Comparison of ENCODE assay signal across 15 cellular contexts in the genomic region with DNA sequence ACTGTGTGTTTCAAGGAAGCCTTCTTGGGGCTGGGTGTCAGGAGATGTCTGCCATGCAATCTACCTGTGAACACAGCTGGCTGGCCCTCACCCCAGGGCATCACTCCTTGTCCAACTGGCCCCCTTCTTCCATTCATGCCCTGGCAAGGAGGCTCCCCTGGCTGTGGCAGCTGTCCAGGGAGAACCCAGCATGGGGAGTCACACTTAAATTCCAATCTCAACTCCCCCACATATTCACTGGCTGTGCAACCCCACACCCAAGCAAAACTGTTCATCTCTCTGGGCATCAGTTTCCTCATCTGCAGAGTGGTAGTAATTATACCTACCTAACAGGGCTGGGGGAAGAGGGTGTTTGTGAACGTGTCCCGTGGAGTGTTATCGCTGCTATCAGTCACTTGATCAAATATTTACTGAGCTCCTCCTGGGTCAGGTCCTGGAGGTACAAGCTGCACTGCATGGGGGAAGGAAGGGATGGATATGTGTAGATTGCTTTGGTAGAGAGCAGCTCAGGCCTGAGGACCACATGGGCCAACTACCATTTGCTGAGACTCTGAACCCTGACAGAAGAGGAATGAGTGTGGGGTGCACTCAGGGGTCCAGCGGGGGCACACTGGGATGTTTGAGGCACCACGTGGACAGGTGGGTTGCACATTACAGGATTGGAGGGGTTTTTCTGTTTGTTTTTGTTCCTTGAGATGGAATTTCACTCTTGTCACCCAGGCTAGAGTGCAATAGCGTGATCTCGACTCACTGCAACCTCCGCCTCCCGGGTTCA. TPM values are rescaled to one million over a fixed set of nuclear protein-coding genes. Genes with fewer than 3 reads are reported as not detected.
DNase-seq lines count a peak whose midpoint lies in the region; ATAC-seq, FAIRE-seq and TF ChIP-seq lines count a peak whose summit lies in the region.
"Had no signal": no experiment of that assay in that cellular context is flagged by ENCODE, and none has a peak within 500 bp of the region (broad histone marks: within the 10 kb centered on the region; RNA-seq: fewer than 3 reads in every experiment).

No MANE protein-coding gene starts in this region.

- TF ChIP-seq POLR2A in K562 (conservative IDR thresholded peaks at IDR 0.05): no peak

- peaks cover 0 to 14% of the 10 kb centered on the region in 2 experiments; a peak in 1 of 5 replicates for H3K4me1 ChIP-seq in K562 (replicated peaks in 1 of 2; ENCODE audit: control insufficient read depth in 2 of 2, insufficient read depth in 2 of 2, low read length in 2 of 2)
- H3K4me1 ChIP-seq in smooth muscle cell (ENCODE audit: low read depth): peaks cover 8% of the 10 kb centered on the region

- no peak overlapping the region for H3K27ac ChIP-seq in K562 (ENCODE audit: extremely low read depth, low read depth, low read length)
- no peak overlapping the region for H3K27ac ChIP-seq in smooth muscle cell (ENCODE audit: low read depth)
- H3K27ac ChIP-seq: KMS-11, skin epidermis had no signal

- H3K4me2 ChIP-seq in K562 (ENCODE audit: insufficient read depth, low read length) (no peak overlapping the region), smooth muscle cell (no peak overlapping the region)
- H3K4me2 ChIP-seq: KMS-11 had no signal

- CTCF ChIA-PET in K562 (lab: Yijun Ruan, JAX; ENCODE audit: low intra/inter-chr PET ratio): no interaction called here

- no peak overlapping the region for H3K4me3 ChIP-seq in K562
- no peak overlapping the region for H3K4me3 ChIP-seq in smooth muscle cell
- H3K4me3 ChIP-seq: skin epidermis had no signal

- intact Hi-C loops in K562 (cut with micrococcal nuclease) (no loop called here), natural killer cell (cut with micrococcal nuclease) (no loop called here)

- POLR2A ChIA-PET in K562 (lab: Yijun Ruan, JAX): interaction anchor here (1.1 to 1.7 kb wide), 2 partner anchors 12 to 14 kb away, joined by 4 to 6 read pairs; no protein-coding TSS in a partner anchor

- ATAC-seq in K562 (no peak), natural killer cell (no peak), GM19328 (IDR thresholded peaks at IDR 0.05; ENCODE audit: unreplicated experiment) (no peak), HG03571 (IDR thresholded peaks at IDR 0.05; ENCODE audit: unreplicated experiment) (no peak)

- TF ChIP-seq CTCF in K562 (IDR thresholded peaks at IDR 0.05 in 2 of 3, conservative IDR thresholded peaks at IDR 0.05 in 1 of 3; ENCODE audit: insufficient read depth in 2 of 3, low read depth in 1 of 3, low read length in 3 of 3): no peak
- TF ChIP-seq CTCF in natural killer cell (IDR thresholded peaks at IDR 0.05): no peak
- TF ChIP-seq CTCF in smooth muscle cell (IDR thresholded peaks at IDR 0.05; ENCODE audit: borderline replicate concordance, insufficient read depth, poor library complexity, severe bottlenecking): no peak

- H3K79me2 ChIP-seq in K562 (ENCODE audit: control insufficient read depth, insufficient read depth, low read length): no peaks in the 10 kb centered on the region
- H3K79me2 ChIP-seq in smooth muscle cell (ENCODE audit: low read depth): no peaks in the 10 kb centered on the region

- H2AFZ ChIP-seq in K562 (ENCODE audit: low read depth, low read length) (no peak overlapping the region), smooth muscle cell (ENCODE audit: low read depth) (no peak overlapping the region)

- H3K27ac Mint-ChIP-seq in natural killer cell: no peak overlapping the region
- H3K27ac Mint-ChIP-seq: activated B cell treated with CpG ODN at 0.5 μM for 24 hours had no signal

- in situ Hi-C loops in K562 (cut with MboI): loop anchor here (5.0 kb wide), 1 partner anchor 1219 kb away; no protein-coding TSS in a partner anchor

- no peaks in the 10 kb centered on the region for H3K36me3 ChIP-seq in K562 (ENCODE audit: control insufficient read depth, insufficient read depth, low read length)
- no peaks in the 10 kb centered on the region for H3K36me3 ChIP-seq in smooth muscle cell (ENCODE audit: low read depth)

- H3F3A ChIP-seq in smooth muscle cell (ENCODE audit: low read depth): no peaks in the 10 kb centered on the region

- peak; percentile 5 for DNase-seq in stimulated activated CD4-positive, alpha-beta T cell treated with anti-CD3 and anti-CD28 coated beads, Interleukin-4, amount 100 ng/mL, for 24 hours
- DNase-seq in stimulated activated CD4-positive, alpha-beta T cell treated with anti-CD3 and anti-CD28 coated beads, Interleukin-1b, Interleukin-23, amount 100 ng/mL, for 48 hours: no peak
- DNase-seq in K562 (ENCODE audit: extremely low read depth in 1 of 4, low spot score in 3 of 4) (no peak), natural killer cell (peak; percentile 3), smooth muscle cell (lab: John Stamatoyannopoulos, UW; ENCODE audit: unreplicated experiment) (no peak)
- no peak for DNase-seq in activated CD4-positive, CD25-positive, alpha-beta regulatory T cell (lab: John Stamatoyannopoulos, UW)
- DNase-seq: activated B cell treated with CpG ODN at 0.5 μM for 24 hours, HCEC 1CT had no signal

- H3K27me3 ChIP-seq in K562 (ENCODE audit: control insufficient read depth in 2 of 2, insufficient read depth in 2 of 2, low read length in 2 of 2) (peaks cover 25 to 61% of the 10 kb centered on the region in 2 experiments), smooth muscle cell (ENCODE audit: low read depth) (peaks cover 73% of the 10 kb centered on the region)

- H3K27me3 Mint-ChIP-seq in natural killer cell (ENCODE audit: low read depth in 2 of 2): peaks cover 0 to 7% of the 10 kb centered on the region in 2 donors

- H4K20me1 ChIP-seq in K562 (replicated peaks; ENCODE audit: control insufficient read depth, insufficient read depth, low read length) (peaks cover 33% of the 10 kb centered on the region), smooth muscle cell (ENCODE audit: low read depth) (no peaks in the 10 kb centered on the region)

- peaks cover 5 to 17% of the 10 kb centered on the region in 2 donors for H3K4me1 Mint-ChIP-seq in natural killer cell

- under 1% methylated on average over 9 of the region's 9 CpGs for WGBS in K562 (ENCODE audit: insufficient coverage, low coverage, missing lambda C conversion rate)
- 90% methylated on average over 9 of the region's 9 CpGs for WGBS in smooth muscle cell (ENCODE audit: low lambda C conversion rate)

- TF ChIP-seq RAD21 in K562 (CRISPR knock-in tag; conservative IDR thresholded peaks at IDR 0.05 in 1 of 2, IDR thresholded peaks at IDR 0.05 in 1 of 2): no peak

- H3K36me3 Mint-ChIP-seq in natural killer cell: no peaks in the 10 kb centered on the region

- H3K4me3 Mint-ChIP-seq in natural killer cell: no peak overlapping the region

- H3K9ac ChIP-seq in K562 (ENCODE audit: insufficient read depth in 1 of 2, low read depth in 2 of 2, low read length in 2 of 2) (no peak overlapping the region), smooth muscle cell (ENCODE audit: low read depth) (no peak overlapping the region)
- H3K9ac ChIP-seq: KMS-11 had no signal

- TF ChIP-seq EP300 in K562 (IDR thresholded peaks at IDR 0.05; ENCODE audit: low read length): no peak

- H3K9me3 ChIP-seq in K562 (replicated peaks; ENCODE audit: control insufficient read depth, insufficient read depth, low read depth, low read length): no peaks in the 10 kb centered on the region
- H3K9me3 ChIP-seq in smooth muscle cell (replicated peaks; ENCODE audit: low read depth): no peaks in the 10 kb centered on the region

- BruUV-seq in K562 (replicated peaks; lab: Mats Ljungman, UMichigan): no TSS peak

- no peaks in the 10 kb centered on the region for H3K9me3 Mint-ChIP-seq in natural killer cell
- H3K9me3 Mint-ChIP-seq: activated B cell treated with CpG ODN at 0.5 μM for 24 hours had no signal

- no peaks in the 10 kb centered on the region for H3K9me1 ChIP-seq in K562 (ENCODE audit: control insufficient read depth, insufficient read depth, low read length)

- no peak for FAIRE-seq in K562 (lab: Jason Lieb, UNC)
- FAIRE-seq: endometrium had no signal

RNA-seq across cellular contexts. Expression of gene GPRIN2, which starts 2.1 kb away (rescaled TPM):
- not detected in 2 replicates for total RNA-seq in K562 (2011; cell fraction: chromatin; rRNA removed; ENCODE audit: low replicate concordance)
- not detected in 2 replicates for total RNA-seq in K562 (2011; cell fraction: nucleolus; rRNA removed)
- not detected in 2 replicates for total RNA-seq in K562 (2011; cell fraction: nucleoplasm; rRNA removed)
- total RNA-seq in K562 (2014; rRNA removed) (not detected in 2 replicates), K562 (2014; rRNA removed; fragmentation: Illumina TruSeq; extraction: Trizol) (not detected in 2 replicates), K562 (2015; rRNA removed; fragmentation: Illumina TruSeq; extraction: Trizol) (not detected in 2 replicates), K562 (2021) (not detected in 2 replicates), natural killer cell (not detected), smooth muscle cell (0.54 TPM in 1 of 2 replicates, not detected in the other)
- polyA plus RNA-seq in K562 (2011; rRNA removed) (not detected in 2 replicates), K562 (2014; fragmentation: Illumina TruSeq; extraction: Trizol) (not detected in 2 replicates), K562 (2014; fragmentation: Nextera tagmentation; extraction: Ambion mirVana) (not detected), K562 (2014; rRNA removed) (not detected in 2 replicates), smooth muscle cell (0.34 and 0.54 TPM in 2 replicates)
- not detected in 2 replicates for polyA plus RNA-seq in K562 (2011; cell fraction: cytosol; rRNA removed)
- not detected in 2 replicates for polyA plus RNA-seq in K562 (2011; cell fraction: nucleus; rRNA removed)
- not detected in 2 replicates for polyA plus RNA-seq in K562 (2012)
- polyA minus RNA-seq in K562 (2011; rRNA and poly(A)+ RNA removed): not detected in 2 replicates
- not detected in 2 replicates for polyA minus RNA-seq in K562 (2011; cell fraction: cytosol; rRNA and poly(A)+ RNA removed)
- polyA minus RNA-seq in K562 (2011; cell fraction: nucleus; rRNA and poly(A)+ RNA removed): not detected in 2 replicates
- total RNA-seq: activated B cell treated with CpG ODN at 0.5 μM for 24 hours, NCI-H460, SK-MEL-5 had no signal

RNA-seq across cellular contexts. Expression of gene SYT15, which starts 20.3 kb away (rescaled TPM):
- 1.5 and 3.2 TPM in 2 replicates for total RNA-seq in K562 (2011; cell fraction: chromatin; rRNA removed; ENCODE audit: low replicate concordance)
- 0.67 and 1.1 TPM in 2 replicates for total RNA-seq in K562 (2011; cell fraction: nucleolus; rRNA removed)
- 1.6 and 2.4 TPM in 2 replicates for total RNA-seq in K562 (2011; cell fraction: nucleoplasm; rRNA removed)
- total RNA-seq in K562 (2014; rRNA removed): 0.05 and 0.37 TPM in 2 replicates
- total RNA-seq in K562 (2014; rRNA removed; fragmentation: Illumina TruSeq; extraction: Trizol): 0.25 and 0.70 TPM in 2 replicates
- total RNA-seq in K562 (2015; rRNA removed; fragmentation: Illumina TruSeq; extraction: Trizol): 0.23 TPM in 1 of 2 replicates, not detected in the other
- total RNA-seq in K562 (2021): 0.65 and 0.82 TPM in 2 replicates
- 0.22 and 0.53 TPM in 2 replicates for polyA plus RNA-seq in K562 (2011; rRNA removed)
- 0.15 and 0.25 TPM in 2 replicates for polyA plus RNA-seq in K562 (2011; cell fraction: cytosol; rRNA removed)
- 0.49 and 0.74 TPM in 2 replicates for polyA plus RNA-seq in K562 (2011; cell fraction: nucleus; rRNA removed)
- polyA plus RNA-seq in K562 (2012): 0.15 and 0.39 TPM in 2 replicates
- polyA plus RNA-seq in K562 (2014; fragmentation: Illumina TruSeq; extraction: Trizol): 0.10 and 0.22 TPM in 2 replicates
- under 1 TPM; 0.15 to 0.20 TPM for polyA plus RNA-seq in K562 (2014; fragmentation: Nextera tagmentation; extraction: Ambion mirVana)
- polyA plus RNA-seq in K562 (2014; rRNA removed): 0.05 and 0.36 TPM in 2 replicates
- 0.51 and 0.60 TPM in 2 replicates for polyA minus RNA-seq in K562 (2011; rRNA and poly(A)+ RNA removed)
- polyA minus RNA-seq in K562 (2011; cell fraction: cytosol; rRNA and poly(A)+ RNA removed): not detected in 2 replicates
- 0.33 and 0.40 TPM in 2 replicates for polyA minus RNA-seq in K562 (2011; cell fraction: nucleus; rRNA and poly(A)+ RNA removed)
- total RNA-seq in natural killer cell: 1 to 10 TPM in 2 of 3 donors, under 1 TPM in 1; 1.00 to 2.0 (median 1.1) TPM
- total RNA-seq in smooth muscle cell: 0.13 and 0.22 TPM in 2 replicates
- 0.89 and 1.4 TPM in 2 replicates for polyA plus RNA-seq in smooth muscle cell
- total RNA-seq: SK-MEL-5 had no signal

Comparison
In these comparisons a context has a peak if more than half of its experiments do, and no peak if none do; other contexts are left out.
1. DNase-seq: peak in stimulated activated CD4-positive, alpha-beta T cell treated with anti-CD3 and anti-CD28 coated beads, Interleukin-4, amount 100 ng/mL, for 24 hours (single experiment) and natural killer cell (single experiment); none in stimulated activated CD4-positive, alpha-beta T cell treated with anti-CD3 and anti-CD28 coated beads, Interleukin-1b, Interleukin-23, amount 100 ng/mL, for 48 hours (single experiment), K562 (0 of 4), activated CD4-positive, CD25-positive, alpha-beta regulatory T cell (0 of 4) and smooth muscle cell (single experiment).